Comparison of ENCODE assay signal across 10 cellular contexts in genomic region chr12:70627677-70628076, GRCh38. TPM values are rescaled to one million over a fixed set of nuclear protein-coding genes. Genes with fewer than 3 reads are reported as not detected.
"Had no signal": no experiment of that assay in that cellular context is flagged by ENCODE, and none has a peak within 500 bp of the region (broad histone marks: within the 10 kb centered on the region; RNA-seq: fewer than 3 reads in every experiment).

No MANE protein-coding gene starts in this region.

- H3K36me3 ChIP-seq: ascending aorta, tibial artery had no signal

- H3K4me3 Mint-ChIP-seq: activated naive CD8-positive, alpha-beta T cell treated with anti-CD3 and anti-CD28 coated beads for 36 hours; stimulated activated effector memory CD8-positive, alpha-beta T cell treated with anti-CD3 and anti-CD28 coated beads, Interleukin-12 subunit alpha, Interleukin-12 subunit beta, amount 100 ng/mL, for 72 hours had no signal

- ATAC-seq: activated CD4-positive, CD25-positive, alpha-beta regulatory T cell treated with anti-CD3 and anti-CD28 coated beads, Interleukin-2, amount 50 U/mL, for 24 hours; left lobe of liver; stimulated activated effector memory CD8-positive, alpha-beta T cell treated with anti-CD3 and anti-CD28 coated beads, Interleukin-12 subunit alpha, Interleukin-12 subunit beta, amount 100 ng/mL, for 72 hours had no signal

- H3K9me3 ChIP-seq: ascending aorta, tibial artery had no signal

- H3K27ac Mint-ChIP-seq: activated naive CD8-positive, alpha-beta T cell treated with anti-CD3 and anti-CD28 coated beads for 36 hours; stimulated activated effector memory CD8-positive, alpha-beta T cell treated with anti-CD3 and anti-CD28 coated beads, Interleukin-12 subunit alpha, Interleukin-12 subunit beta, amount 100 ng/mL, for 72 hours had no signal

- H3K27me3 ChIP-seq: ascending aorta, tibial artery had no signal

- H3K27ac ChIP-seq: ascending aorta, tibial artery had no signal

- H3K4me3 ChIP-seq: ascending aorta, tibial artery had no signal

- DNase-seq: activated effector memory CD4-positive, alpha-beta T cell treated with Interleukin-2 at 50 U/mL for 16 hours; activated naive CD8-positive, alpha-beta T cell treated with anti-CD3 and anti-CD28 coated beads for 36 hours; activated T-cell treated with anti-CD3 and anti-CD28 coated beads, Interleukin-2, amount 50 U/mL, for 1 hour; mesendoderm; small intestine; tibial artery had no signal

- H3K4me1 Mint-ChIP-seq: activated naive CD8-positive, alpha-beta T cell treated with anti-CD3 and anti-CD28 coated beads for 36 hours; stimulated activated effector memory CD8-positive, alpha-beta T cell treated with anti-CD3 and anti-CD28 coated beads, Interleukin-12 subunit alpha, Interleukin-12 subunit beta, amount 100 ng/mL, for 72 hours had no signal

- H3K4me1 ChIP-seq: ascending aorta, tibial artery had no signal

- H3K36me3 Mint-ChIP-seq: activated naive CD8-positive, alpha-beta T cell treated with anti-CD3 and anti-CD28 coated beads for 36 hours; stimulated activated effector memory CD8-positive, alpha-beta T cell treated with anti-CD3 and anti-CD28 coated beads, Interleukin-12 subunit alpha, Interleukin-12 subunit beta, amount 100 ng/mL, for 72 hours had no signal

RNA-seq across cellular contexts. Expression of gene PTPRB, which starts 9.6 kb away (rescaled TPM):
- total RNA-seq: activated naive CD8-positive, alpha-beta T cell treated with anti-CD3 and anti-CD28 coated beads for 36 hours had no signal
